In the genomic region with DNA sequence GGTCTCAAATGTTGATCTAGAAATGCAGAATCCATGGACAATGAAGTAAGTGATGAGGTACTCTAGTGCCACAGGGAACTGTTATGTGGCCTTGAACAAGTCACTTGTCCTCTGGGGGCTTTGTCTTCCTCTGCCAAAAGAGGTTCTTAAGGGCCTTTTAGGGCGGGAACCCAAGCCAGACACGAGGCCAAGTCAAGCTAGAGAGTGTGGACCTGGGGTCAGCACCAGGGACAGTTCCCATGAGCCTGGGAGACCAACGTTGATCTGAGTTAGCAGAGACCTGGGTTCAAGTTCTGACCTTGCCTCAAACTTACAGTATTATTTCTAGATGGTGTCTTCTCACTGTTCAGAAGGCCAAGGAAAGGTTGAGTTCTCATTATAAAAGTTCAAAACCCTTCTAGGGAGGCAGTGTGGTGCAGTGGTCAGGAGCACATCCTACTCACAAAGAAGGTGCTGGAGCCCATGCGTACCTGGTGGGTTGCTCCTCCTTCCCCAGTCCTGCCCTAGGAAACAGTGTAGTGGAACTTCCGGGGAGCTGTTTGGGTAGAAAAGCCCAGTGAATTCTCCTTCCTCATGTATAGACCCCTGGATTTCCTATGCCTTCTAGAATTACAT, we compare ENCODE assay signal across 13 cellular contexts.
A peak's percentile ranks its signal among the peaks of the same experiment; 100 is the strongest.
DNase-seq lines count a peak whose midpoint lies in the region; TF ChIP-seq lines count a peak whose summit lies in the region.
"Had no signal": no experiment of that assay in that cellular context is flagged by ENCODE, and none has a peak within 500 bp of the region (broad histone marks: within the 10 kb centered on the region; RNA-seq: fewer than 3 reads in every experiment).

No MANE protein-coding gene starts in this region.

- no peak overlapping the region for H3K27ac ChIP-seq in SJCRH30
- H3K27ac ChIP-seq: esophagus squamous epithelium, psoas muscle, SJSA1 had no signal

- H3K4me3 ChIP-seq in SJCRH30 = no peak overlapping the region
- H3K4me3 ChIP-seq: esophagus squamous epithelium, lung, psoas muscle, SJSA1 had no signal

- H3K27me3 ChIP-seq in SJCRH30 = no peaks in the 10 kb centered on the region

- no peaks in the 10 kb centered on the region for H3K9me3 ChIP-seq in SJCRH30 (replicated peaks)
- H3K9me3 ChIP-seq: esophagus squamous epithelium, psoas muscle, SJSA1 had no signal

- TF ChIP-seq POLR2A in erythroblast (IDR thresholded peaks at IDR 0.05; ENCODE audit: low read length) = no peak

- H3K36me3 ChIP-seq in SJCRH30 = no peaks in the 10 kb centered on the region
- H3K36me3 ChIP-seq: esophagus squamous epithelium, SJSA1 had no signal

- DNase-seq in stimulated activated CD4-positive, alpha-beta T cell treated with anti-CD3 and anti-CD28 coated beads, Interleukin-15, amount 100 ng/mL, for 24 hours = peak; percentile 18
- no peak for DNase-seq in stimulated activated CD4-positive, alpha-beta T cell treated with anti-CD3 and anti-CD28 coated beads, Interleukin-4, amount 100 ng/mL, for 1 hour
- DNase-seq in SJCRH30 (peak; percentile 31 to 55), erythroblast (lab: John Stamatoyannopoulos, UW) (peak; percentile 12 to 25), smooth muscle cell of the brain vasculature (ENCODE audit: low read depth, low spot score) (peak; percentile 1), NCI-H187 (lab: John Stamatoyannopoulos, UW) (no peak), kidney tubule cell (ENCODE audit: low spot score) (no peak), NCI-H748 treated with DMSO at 0.1 percent for 48 hours (lab: John Stamatoyannopoulos, UW) (no peak)
- DNase-seq: aorta, esophagus squamous epithelium, psoas muscle had no signal

- H3K4me1 ChIP-seq in SJCRH30 = no peaks in the 10 kb centered on the region
- H3K4me1 ChIP-seq: esophagus squamous epithelium, psoas muscle, SJSA1 had no signal

Comparison
In these comparisons a context has a peak if more than half of its experiments do, and no peak if none do; other contexts are left out.
1. DNase-seq: peak in stimulated activated CD4-positive, alpha-beta T cell treated with anti-CD3 and anti-CD28 coated beads, Interleukin-15, amount 100 ng/mL, for 24 hours (single experiment), SJCRH30 (2 of 2), erythroblast (2 of 2) and smooth muscle cell of the brain vasculature (single experiment); none in stimulated activated CD4-positive, alpha-beta T cell treated with anti-CD3 and anti-CD28 coated beads, Interleukin-4, amount 100 ng/mL, for 1 hour (single experiment), NCI-H187 (0 of 2), kidney tubule cell (single experiment) and NCI-H748 treated with DMSO at 0.1 percent for 48 hours (single experiment).